8 cellular contexts compared by ENCODE assay signal in the genomic region with DNA sequence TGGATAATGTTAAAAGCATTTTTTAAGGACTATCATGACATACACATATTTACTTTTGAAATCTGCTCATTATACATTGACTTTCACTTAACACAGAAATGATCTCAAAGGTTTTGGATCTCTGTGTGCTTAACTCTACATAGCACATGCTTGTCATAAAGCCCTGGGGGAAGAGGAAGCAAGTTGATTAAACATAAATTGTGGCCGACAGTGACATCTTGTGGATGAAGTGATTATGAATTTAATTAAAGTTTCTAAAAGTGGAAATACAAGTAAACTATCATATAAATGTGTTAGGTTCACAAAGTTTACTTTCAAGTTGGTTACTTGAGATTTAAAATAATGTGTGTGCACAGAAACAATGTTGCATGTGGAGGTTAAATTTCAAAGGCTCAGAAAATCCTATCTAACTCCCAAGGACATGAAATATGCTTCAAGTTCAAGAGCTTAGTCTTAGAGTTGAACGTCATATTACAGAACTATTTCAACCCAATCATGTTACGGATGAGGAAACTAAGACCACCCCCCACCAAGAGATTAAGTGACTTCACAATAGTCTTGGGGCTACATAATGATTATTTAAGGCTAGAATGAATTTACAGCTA.
DNase-seq lines count a peak whose midpoint lies in the region; ATAC-seq and TF ChIP-seq lines count a peak whose summit lies in the region.

No MANE protein-coding gene starts in this region.

- no peaks in the 10 kb centered on the region for H3K4me1 ChIP-seq in PC-3 (ENCODE audit: insufficient read depth, low read length)
- no peaks in the 10 kb centered on the region for H3K4me1 ChIP-seq in gastrocnemius medialis

- intact Hi-C loops in PC-3 (cut with micrococcal nuclease), result loop anchor here (1.0 to 10.0 kb wide), 4 partner anchors 1430 to 1777 kb away; no protein-coding TSS in a partner anchor
- intact Hi-C loops in natural killer cell (cut with micrococcal nuclease), result loop anchor here (5.0 kb wide), 1 partner anchor 1775 kb away; no protein-coding TSS in a partner anchor
- intact Hi-C loops in gastrocnemius medialis (cut with DNase I; ENCODE audit: low total_unique reads), result loop anchor here (10.0 kb wide), 1 partner anchor 1427 kb away; no protein-coding TSS in a partner anchor

- H2AFZ ChIP-seq in PC-3 (ENCODE audit: low read length), result no peak overlapping the region

- no peak overlapping the region for H3K4me3 ChIP-seq in PC-3 (ENCODE audit: low read length)
- no peak overlapping the region for H3K4me3 ChIP-seq in gastrocnemius medialis

- H3K36me3 ChIP-seq in PC-3 (ENCODE audit: low read depth, low read length) (no peaks in the 10 kb centered on the region), gastrocnemius medialis (no peaks in the 10 kb centered on the region)

- H3K9me3 ChIP-seq in PC-3 (ENCODE audit: low read length), result no peaks in the 10 kb centered on the region
- no peaks in the 10 kb centered on the region for H3K9me3 ChIP-seq in gastrocnemius medialis

- CTCF ChIA-PET in PC-3 (lab: Charles Lee), result interaction anchor here (1.0 kb wide), 1 partner anchor 1777 kb away, joined by 6 read pairs; no protein-coding TSS in a partner anchor

- H3K9ac ChIP-seq in PC-3 (ENCODE audit: low read length), result no peak overlapping the region

- no TSS peak for BruUV-seq in PC-3 (replicated peaks; lab: Mats Ljungman, UMichigan)

- no peaks in the 10 kb centered on the region for H3K9me2 ChIP-seq in PC-3 (replicated peaks; ENCODE audit: low read length)

- ATAC-seq in HG02973 (IDR thresholded peaks at IDR 0.05; ENCODE audit: unreplicated experiment) (peak; percentile 42), PC-3 (no peak), natural killer cell (peak in 1 of 3 donors; percentile 59), gastrocnemius medialis (no peak)
- ATAC-seq in effector memory CD8-positive, alpha-beta T cell (replicated peaks), result no peak
- no peak for ATAC-seq in activated T-cell treated with anti-CD3 and anti-CD28 coated beads, Interleukin-2, amount 50 U/mL, for 4 hours

- H3K9me3 Mint-ChIP-seq in effector memory CD8-positive, alpha-beta T cell, result no peaks in the 10 kb centered on the region
- no peaks in the 10 kb centered on the region for H3K9me3 Mint-ChIP-seq in natural killer cell
- no peaks in the 10 kb centered on the region for H3K9me3 Mint-ChIP-seq in activated T-cell treated with anti-CD3 and anti-CD28 coated beads, Interleukin-2, amount 50 U/mL, for 4 hours

- peak; percentile 2 to 27 for DNase-seq in activated CD4-positive, alpha-beta T cell treated with anti-CD3 and anti-CD28 coated beads for 4 hours
- no peak for DNase-seq in activated CD4-positive, alpha-beta T cell treated with anti-CD3 and anti-CD28 coated beads for 48 hours
- DNase-seq in PC-3 (peak; percentile 63), natural killer cell (no peak), gastrocnemius medialis (no peak)
- peak; percentile 3 to 15 (median 9) for DNase-seq in effector memory CD8-positive, alpha-beta T cell
- no peak for DNase-seq in activated T-cell treated with anti-CD3 and anti-CD28 coated beads, Interleukin-2, amount 50 U/mL, for 4 hours

- no peaks in the 10 kb centered on the region for H3K4me1 Mint-ChIP-seq in effector memory CD8-positive, alpha-beta T cell (ENCODE audit: low read depth in 2 of 2)
- no peaks in the 10 kb centered on the region for H3K4me1 Mint-ChIP-seq in natural killer cell
- H3K4me1 Mint-ChIP-seq in activated T-cell treated with anti-CD3 and anti-CD28 coated beads, Interleukin-2, amount 50 U/mL, for 4 hours (ENCODE audit: low read depth), result no peaks in the 10 kb centered on the region

- no peaks in the 10 kb centered on the region for H3F3A ChIP-seq in PC-3 (ENCODE audit: low read length, unreplicated experiment)

- H3K27ac Mint-ChIP-seq in effector memory CD8-positive, alpha-beta T cell, result no peak overlapping the region
- no peak overlapping the region for H3K27ac Mint-ChIP-seq in natural killer cell

- H3K79me2 ChIP-seq in PC-3 (ENCODE audit: low read length), result no peaks in the 10 kb centered on the region

- no peaks in the 10 kb centered on the region for H4K20me1 ChIP-seq in PC-3 (ENCODE audit: low read length)

- TF ChIP-seq POLR2A in gastrocnemius medialis (IDR thresholded peaks at IDR 0.05), result no peak

- peaks cover 18 to 35% of the 10 kb centered on the region in 2 donors for H3K27me3 Mint-ChIP-seq in effector memory CD8-positive, alpha-beta T cell
- H3K27me3 Mint-ChIP-seq in natural killer cell (ENCODE audit: low read depth in 2 of 2), result peaks cover 6 to 14% of the 10 kb centered on the region in 2 donors
- peaks cover 3% of the 10 kb centered on the region for H3K27me3 Mint-ChIP-seq in activated T-cell treated with anti-CD3 and anti-CD28 coated beads, Interleukin-2, amount 50 U/mL, for 4 hours (ENCODE audit: low read depth)

- TF ChIP-seq CTCF in PC-3 (conservative IDR thresholded peaks at IDR 0.05; ENCODE audit: low read depth, low read length), result peak; percentile 51
- TF ChIP-seq CTCF in natural killer cell (IDR thresholded peaks at IDR 0.05), result peak; percentile 38
- peak in 1 of 5 experiments; percentile 19 for TF ChIP-seq CTCF in gastrocnemius medialis (IDR thresholded peaks at IDR 0.05 in 4 of 5, conservative IDR thresholded peaks at IDR 0.05 in 1 of 5)

- no peak overlapping the region for H3K4me2 ChIP-seq in PC-3 (ENCODE audit: low read length)

- H3K27me3 ChIP-seq in PC-3 (ENCODE audit: low read length) (peaks cover 11% of the 10 kb centered on the region), gastrocnemius medialis (no peaks in the 10 kb centered on the region)

- no peak overlapping the region for H3K4me3 Mint-ChIP-seq in effector memory CD8-positive, alpha-beta T cell
- no peak overlapping the region for H3K4me3 Mint-ChIP-seq in natural killer cell
- H3K4me3 Mint-ChIP-seq in activated T-cell treated with anti-CD3 and anti-CD28 coated beads, Interleukin-2, amount 50 U/mL, for 4 hours, result no peak overlapping the region

- no peaks in the 10 kb centered on the region for H3K36me3 Mint-ChIP-seq in effector memory CD8-positive, alpha-beta T cell (ENCODE audit: insufficient read depth)
- H3K36me3 Mint-ChIP-seq in natural killer cell, result no peaks in the 10 kb centered on the region
- H3K36me3 Mint-ChIP-seq in activated T-cell treated with anti-CD3 and anti-CD28 coated beads, Interleukin-2, amount 50 U/mL, for 4 hours (ENCODE audit: insufficient read depth), result no peaks in the 10 kb centered on the region

- H3K27ac ChIP-seq in PC-3 (ENCODE audit: low read length), result no peak overlapping the region
- H3K27ac ChIP-seq in gastrocnemius medialis, result no peak overlapping the region

- in situ Hi-C loops in gastrocnemius medialis (cut with MboI; ENCODE audit: low sequenced_read_pairs in 4 of 4), result no loop called here

- POLR2A ChIA-PET in PC-3 (lab: Charles Lee; ENCODE audit: unreplicated experiment), result no interaction called here

Comparison
In these comparisons a context has a peak if more than half of its experiments do, and no peak if none do; other contexts are left out.
1. DNase-seq: peak in activated CD4-positive, alpha-beta T cell treated with anti-CD3 and anti-CD28 coated beads for 4 hours (2 of 2), PC-3 (single experiment) and effector memory CD8-positive, alpha-beta T cell (3 of 3); none in activated CD4-positive, alpha-beta T cell treated with anti-CD3 and anti-CD28 coated beads for 48 hours (single experiment), natural killer cell (single experiment), gastrocnemius medialis (0 of 2) and activated T-cell treated with anti-CD3 and anti-CD28 coated beads, Interleukin-2, amount 50 U/mL, for 4 hours (single experiment).